In the genomic region with DNA sequence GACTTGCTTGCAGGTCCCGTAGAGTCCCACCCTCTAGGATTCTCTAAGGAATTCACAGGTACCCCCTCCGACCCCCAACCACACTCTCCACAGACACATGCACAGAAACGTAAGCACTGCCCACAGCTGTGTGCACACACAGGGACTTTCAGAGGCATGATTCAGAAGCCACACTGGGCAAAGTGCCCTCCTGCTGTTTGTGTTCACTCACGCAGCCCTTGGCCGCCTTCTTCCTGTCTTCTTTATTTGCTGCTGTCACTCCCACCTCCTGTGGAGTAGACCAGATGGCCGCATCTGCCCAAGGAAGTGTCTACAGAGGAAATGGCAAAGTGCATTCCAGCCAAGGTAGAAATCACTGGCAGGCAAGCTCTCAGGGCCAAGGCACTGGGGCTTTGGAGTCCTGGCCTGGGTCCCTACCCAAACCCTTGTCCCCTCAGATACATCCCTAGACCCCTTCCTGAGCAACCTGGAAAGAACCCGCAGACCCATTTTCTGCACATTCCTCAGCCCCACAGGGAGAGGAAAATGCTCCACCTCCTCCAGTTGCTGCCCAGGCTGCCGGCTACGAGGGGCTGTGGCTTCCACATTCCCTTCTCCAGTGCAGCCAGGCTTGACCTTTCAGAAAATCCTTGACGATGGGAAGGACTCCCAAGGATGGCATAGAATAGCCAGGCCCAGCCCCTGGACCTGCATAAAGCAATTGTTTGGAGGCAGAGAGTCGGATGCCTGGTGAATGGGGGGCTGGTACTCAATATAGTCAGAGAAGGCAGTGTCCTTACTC, we compare ENCODE assay signal across 8 cellular contexts. TPM values are rescaled to one million over a fixed set of nuclear protein-coding genes. Genes with fewer than 3 reads are reported as not detected.
DNase-seq lines count a peak whose midpoint lies in the region; ATAC-seq and TF ChIP-seq lines count a peak whose summit lies in the region.

No MANE protein-coding gene starts in this region.

- ATAC-seq in GM21515 (IDR thresholded peaks at IDR 0.05; ENCODE audit: unreplicated experiment) = no peak

- no peak overlapping the region for H3K27ac Mint-ChIP-seq in HFFc6

- DNase-seq in GM04503 (ENCODE audit: low read depth) = peak; percentile 65
- peak; percentile 67 for DNase-seq in HFFc6
- peak; percentile 53 for DNase-seq in NCI-H226
- peak; percentile 87 for DNase-seq in astrocyte of the spinal cord (ENCODE audit: low read depth, low spot score)
- peak; percentile 34 for DNase-seq in medulla oblongata (ENCODE audit: extremely low spot score)
- DNase-seq in cortex of kidney (lab: John Stamatoyannopoulos, UW) = no peak
- DNase-seq in NCI-H1048 (lab: John Stamatoyannopoulos, UW) = no peak

- no peaks in the 10 kb centered on the region for H3K9me3 Mint-ChIP-seq in HFFc6

- peaks cover 10% of the 10 kb centered on the region for H3K27me3 Mint-ChIP-seq in HFFc6 (ENCODE audit: insufficient read depth)

- TF ChIP-seq CTCF in HFFc6 (IDR thresholded peaks at IDR 0.05) = no peak
- TF ChIP-seq CTCF in astrocyte of the spinal cord (IDR thresholded peaks at IDR 0.05; ENCODE audit: low read depth, low read length) = peak; percentile 4

- in situ Hi-C loops in astrocyte of the spinal cord (cut with HindIII; ENCODE audit: low sequenced_read_pairs) = no loop called here

- H3K36me3 Mint-ChIP-seq in HFFc6 (ENCODE audit: low read depth) = no peaks in the 10 kb centered on the region

- no peak overlapping the region for H3K4me3 Mint-ChIP-seq in HFFc6

- H3K4me3 ChIP-seq in astrocyte of the spinal cord (ENCODE audit: low read depth, low read length) = no peak overlapping the region

- peaks cover 11% of the 10 kb centered on the region for H3K4me1 Mint-ChIP-seq in HFFc6 (ENCODE audit: low read depth)

RNA-seq across cellular contexts. Expression of a gene that starts 21.6 kb away (rescaled TPM):
- not detected for total RNA-seq in HFFc6 (2021; fragmentation: NEBNext Ultra II Directional; extraction: Animal tissue kit (Norgen Biotek cat#: 25700))

RNA-seq across cellular contexts. Expression of a gene that starts 49.7 kb away (rescaled TPM):
- total RNA-seq in HFFc6 (2021; fragmentation: NEBNext Ultra II Directional; extraction: Animal tissue kit (Norgen Biotek cat#: 25700)) = 1 to 10 TPM; 2.7 to 3.8 (median 2.9) TPM

Comparison
In these comparisons a context has a peak if more than half of its experiments do, and no peak if none do; other contexts are left out.
1. DNase-seq: peak in GM04503 (single experiment), HFFc6 (single experiment), NCI-H226 (single experiment), astrocyte of the spinal cord (single experiment) and medulla oblongata (single experiment); none in cortex of kidney (single experiment) and NCI-H1048 (single experiment).